Comparison of ENCODE assay signal across 25 cellular contexts in the genomic region with DNA sequence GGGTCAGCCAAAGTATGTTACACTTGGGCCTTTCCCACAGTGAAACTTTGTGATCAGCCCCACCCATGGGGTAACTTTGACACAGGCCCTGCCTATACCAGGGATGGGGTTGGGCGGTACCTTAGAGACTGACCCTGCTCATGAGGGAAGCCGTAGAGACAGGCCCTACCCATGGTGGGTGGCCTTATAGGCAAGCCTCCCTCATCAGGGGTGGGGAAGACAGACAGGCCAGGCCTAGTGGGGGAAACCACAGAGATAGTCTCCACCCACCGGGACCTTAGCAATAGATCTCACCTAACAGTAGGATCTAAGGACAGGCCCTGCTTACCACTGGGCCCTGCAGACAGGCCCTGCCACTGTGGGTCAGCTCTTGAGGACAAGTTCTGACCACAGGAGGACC. TPM values are rescaled to one million over a fixed set of nuclear protein-coding genes. Genes with fewer than 3 reads are reported as not detected.
DNase-seq lines count a peak whose midpoint lies in the region; ATAC-seq, FAIRE-seq and TF ChIP-seq lines count a peak whose summit lies in the region.
"Had no signal": no experiment of that assay in that cellular context is flagged by ENCODE, and none has a peak within 500 bp of the region (broad histone marks: within the 10 kb centered on the region; RNA-seq: fewer than 3 reads in every experiment).

No MANE protein-coding gene starts in this region.

- no peak overlapping the region for H3K4me2 ChIP-seq in IMR-90 (ENCODE audit: low read depth, low read length)
- H3K4me2 ChIP-seq in astrocyte (ENCODE audit: low read length) = no peak overlapping the region
- H3K4me2 ChIP-seq: BLaER1 had no signal

- H3K9ac ChIP-seq in IMR-90 (ENCODE audit: low read depth, low read length) (no peak overlapping the region), astrocyte (ENCODE audit: low read length) (no peak overlapping the region)
- H3K9ac ChIP-seq: BLaER1, GM23248 had no signal

- in situ Hi-C loops in IMR-90 (cut with MboI; ENCODE audit: low sequenced_read_pairs) = no loop called here

- H3K9me3 ChIP-seq in IMR-90 (ENCODE audit: control insufficient read depth, insufficient read depth, low read length) = no peaks in the 10 kb centered on the region; the same call in 1 of the 2 replicates
- H3K9me3 ChIP-seq in astrocyte (ENCODE audit: insufficient read depth, low read depth, low read length) = no peaks in the 10 kb centered on the region
- no peaks in the 10 kb centered on the region for H3K9me3 ChIP-seq in neutrophil
- no peaks in the 10 kb centered on the region for H3K9me3 ChIP-seq in sigmoid colon
- H3K9me3 ChIP-seq: Caco-2 had no signal

- H2AK9ac ChIP-seq in IMR-90 (replicated peaks; ENCODE audit: low read depth, low read length, poor library complexity) = peak overlapping the region; percentile 13

- TF ChIP-seq RAD21 in IMR-90 (IDR thresholded peaks at IDR 0.05; ENCODE audit: low read length) = no peak

- H2AK5ac ChIP-seq in IMR-90 (ENCODE audit: low read depth, low read length) = no peak overlapping the region

- no peak overlapping the region for H4K91ac ChIP-seq in IMR-90 (ENCODE audit: insufficient read depth, low read depth, low read length)

- no peak overlapping the region for H3K23ac ChIP-seq in IMR-90 (ENCODE audit: low read depth, low read length)

- no peak for TF ChIP-seq EP300 in sigmoid colon (IDR thresholded peaks at IDR 0.05)

- TF ChIP-seq CTCF in IMR-90 (conservative IDR thresholded peaks at IDR 0.05; ENCODE audit: low read depth, low read length) = no peak
- TF ChIP-seq CTCF in astrocyte (IDR thresholded peaks at IDR 0.05; ENCODE audit: insufficient read depth, low read depth, low read length) = no peak
- no peak for TF ChIP-seq CTCF in neutrophil (IDR thresholded peaks at IDR 0.05)
- TF ChIP-seq CTCF in sigmoid colon (IDR thresholded peaks at IDR 0.05) = no peak

- H3K79me2 ChIP-seq in astrocyte (ENCODE audit: insufficient read depth, low read length) = peaks cover 5% of the 10 kb centered on the region

- no peak overlapping the region for H3K4me3 ChIP-seq in IMR-90 (ENCODE audit: insufficient read depth, low read depth, low read length)
- H3K4me3 ChIP-seq in astrocyte (ENCODE audit: insufficient read depth, low read depth, low read length) = no peak overlapping the region
- no peak overlapping the region for H3K4me3 ChIP-seq in neutrophil (ENCODE audit: low read depth in 1 of 2, low read length in 1 of 2)
- H3K4me3 ChIP-seq in sigmoid colon = no peak overlapping the region
- H3K4me3 ChIP-seq: BLaER1, GM23248 had no signal

- H3K4me1 Mint-ChIP-seq in astrocyte (ENCODE audit: low read depth, unreplicated experiment) = no peaks in the 10 kb centered on the region

- peaks cover 27% of the 10 kb centered on the region for H3K36me3 ChIP-seq in IMR-90 (ENCODE audit: control insufficient read depth, insufficient read depth, low read length)
- no peaks in the 10 kb centered on the region for H3K36me3 ChIP-seq in astrocyte (ENCODE audit: insufficient read depth, low read length)
- peaks cover 58% of the 10 kb centered on the region for H3K36me3 ChIP-seq in neutrophil
- H3K36me3 ChIP-seq in sigmoid colon = peaks cover 0 to 26% (median 5%) of the 10 kb centered on the region in 4 donors

- H3K4me1 ChIP-seq in IMR-90 (ENCODE audit: control insufficient read depth, insufficient read depth, low read length) (no peaks in the 10 kb centered on the region), astrocyte (ENCODE audit: insufficient read depth, low read length) (no peaks in the 10 kb centered on the region), neutrophil (ENCODE audit: control insufficient read depth in 1 of 2, insufficient read depth in 1 of 2, low read depth in 1 of 2, low read length in 1 of 2) (peaks cover 31 to 42% of the 10 kb centered on the region in 2 experiments), sigmoid colon (peaks cover 0 to 12% (median 5%) of the 10 kb centered on the region in 4 donors)
- H3K4me1 ChIP-seq: BLaER1, Caco-2 had no signal

- no peak overlapping the region for H3K14ac ChIP-seq in IMR-90 (replicated peaks; ENCODE audit: low read depth, low read length)

- no peak overlapping the region for H3K27ac Mint-ChIP-seq in astrocyte (ENCODE audit: unreplicated experiment)
- H3K27ac Mint-ChIP-seq: B cell; CD8-positive, alpha-beta T cell had no signal

- DNase-seq in IMR-90 (no peak), astrocyte (ENCODE audit: low read depth) (no peak), sigmoid colon (peak; percentile 62), SIG-M5 (lab: John Stamatoyannopoulos, UW) (no peak), NCI-H1092 treated with DMSO at 0.1 percent for 48 hours (lab: John Stamatoyannopoulos, UW) (no peak), amniotic stem cell (lab: John Stamatoyannopoulos, UW) (no peak)
- DNase-seq: Caco-2; CD4-positive, CD25-positive, alpha-beta regulatory T cell; CD8-positive, alpha-beta T cell; DMS153; DND-41; GM23248; H7; HCEC 1CT had no signal

- H3K4ac ChIP-seq in IMR-90 (ENCODE audit: low read depth, low read length) = no peak overlapping the region

- POLR2A ChIA-PET in IMR-90 (lab: Charles Lee; ENCODE audit: unreplicated experiment) = no interaction called here

- H2AFZ ChIP-seq in IMR-90 (replicated peaks; ENCODE audit: low read length, poor library complexity) (no peak overlapping the region), astrocyte (ENCODE audit: low read depth, low read length) (no peak overlapping the region)
- H2AFZ ChIP-seq: GM23248 had no signal

- H3K36me3 Mint-ChIP-seq in astrocyte (ENCODE audit: low read depth, unreplicated experiment) = peaks cover 7% of the 10 kb centered on the region

- H3K27ac ChIP-seq in IMR-90 (ENCODE audit: insufficient read depth, low read length) (no peak overlapping the region), astrocyte (ENCODE audit: low read depth, low read length) (no peak overlapping the region), neutrophil (peak overlapping the region; percentile 94), sigmoid colon (no peak overlapping the region)
- H3K27ac ChIP-seq: 22Rv1, BLaER1, C4-2B, GM23248 had no signal

- no peak overlapping the region for H2BK120ac ChIP-seq in IMR-90 (ENCODE audit: low read depth, low read length)

- CTCF ChIA-PET in IMR-90 (lab: Yijun Ruan, JAX) = no interaction called here

- BruUV-seq in IMR-90 (replicated peaks; lab: Mats Ljungman, UMichigan) = no TSS peak

- no peak overlapping the region for H2BK5ac ChIP-seq in IMR-90 (ENCODE audit: low read depth, low read length, poor library complexity, severe bottlenecking)

- no peaks in the 10 kb centered on the region for H3K27me3 ChIP-seq in IMR-90 (ENCODE audit: control insufficient read depth, insufficient read depth, low read length)
- H3K27me3 ChIP-seq in astrocyte (ENCODE audit: insufficient read depth, low read length) = no peaks in the 10 kb centered on the region
- H3K27me3 ChIP-seq in neutrophil = no peaks in the 10 kb centered on the region
- H3K27me3 ChIP-seq in sigmoid colon = no peaks in the 10 kb centered on the region
- H3K27me3 ChIP-seq: BLaER1 had no signal

- H4K20me1 ChIP-seq in IMR-90 (ENCODE audit: insufficient read depth, low read length) = no peaks in the 10 kb centered on the region; the same call in 1 of the 2 replicates
- peaks cover 2% of the 10 kb centered on the region for H4K20me1 ChIP-seq in astrocyte (ENCODE audit: insufficient read depth, low read length)

- intact Hi-C loops in IMR-90 (cut with micrococcal nuclease) = no loop called here
- intact Hi-C loops in sigmoid colon (cut with DNase I) = no loop called here

- H3K4me3 Mint-ChIP-seq in astrocyte (ENCODE audit: unreplicated experiment) = no peak overlapping the region
- H3K4me3 Mint-ChIP-seq: B cell; CD8-positive, alpha-beta T cell had no signal

- no peak overlapping the region for H3K18ac ChIP-seq in IMR-90 (ENCODE audit: low read depth, low read length)

- ATAC-seq in IMR-90 (ENCODE audit: low read depth) = no peak
- no peak for ATAC-seq in GM21360 (IDR thresholded peaks at IDR 0.05; ENCODE audit: unreplicated experiment)
- ATAC-seq: CD8-positive, alpha-beta T cell had no signal

- no peaks in the 10 kb centered on the region for H3K9me3 Mint-ChIP-seq in astrocyte (ENCODE audit: unreplicated experiment)
- H3K9me3 Mint-ChIP-seq: CD8-positive, alpha-beta T cell had no signal

- H2BK15ac ChIP-seq in IMR-90 (ENCODE audit: low read depth, low read length) = no peak overlapping the region

- no peak overlapping the region for H4K5ac ChIP-seq in IMR-90 (ENCODE audit: low read depth, low read length)

- no peaks in the 10 kb centered on the region for H3K27me3 Mint-ChIP-seq in astrocyte (ENCODE audit: low read depth, unreplicated experiment)
- H3K27me3 Mint-ChIP-seq: B cell had no signal

- H4K8ac ChIP-seq in IMR-90 (ENCODE audit: low read depth in 2 of 2, low read length in 2 of 2) = no peak overlapping the region

- FAIRE-seq in astrocyte (lab: Jason Lieb, UNC) = peak; percentile 80
- FAIRE-seq: A204.1, G401.6, GM12892, H1 had no signal

- peaks cover 7 to 11% of the 10 kb centered on the region in 2 experiments; a peak in 2 of 4 replicates for H3K79me1 ChIP-seq in IMR-90 (ENCODE audit: low read depth in 1 of 2, low read length in 2 of 2)

- no peak for TF ChIP-seq POLR2A in IMR-90 (IDR thresholded peaks at IDR 0.05; ENCODE audit: low read depth, low read length)
- TF ChIP-seq POLR2A in sigmoid colon (IDR thresholded peaks at IDR 0.05) = no peak

- no peak overlapping the region for H3K56ac ChIP-seq in IMR-90 (ENCODE audit: extremely low read depth, insufficient read depth, low read length)

- dilution Hi-C loops in IMR-90 (cut with HindIII; ENCODE audit: low sequenced_read_pairs, unreplicated experiment) = no loop called here

- no peaks in the 10 kb centered on the region for H3K9me1 ChIP-seq in IMR-90 (ENCODE audit: insufficient read depth, low read length)

- no peak overlapping the region for H2BK20ac ChIP-seq in IMR-90 (ENCODE audit: low read depth, low read length)

- WGBS in IMR-90 (ENCODE audit: extremely low coverage in 2 of 2, insufficient read length in 1 of 2), 2 experiments = 100% methylated on average over 1 of the region's 3 CpGs; no CpG with 5 or more reads in 1 of the 2 experiments
- 97% methylated on average over 3 of the region's 3 CpGs for WGBS in sigmoid colon, 2 donors

RNA-seq across cellular contexts. Expression of a gene that starts 6.8 kb away (rescaled TPM):
- total RNA-seq in IMR-90 (2012; rRNA removed) = 22.6 and 29.2 TPM in 2 replicates
- polyA plus RNA-seq in IMR-90 (2012; rRNA removed) = 149 and 156 TPM in 2 replicates
- 125 and 134 TPM in 2 replicates for polyA plus RNA-seq in IMR-90 (2012; cell fraction: cytosol; rRNA removed)
- polyA plus RNA-seq in IMR-90 (2012; cell fraction: nucleus; rRNA removed; ENCODE audit: low replicate concordance) = 31.7 and 42.9 TPM in 2 replicates
- total RNA-seq in astrocyte = 109 TPM in 2 replicates
- 10 to 100 TPM; 39.0 to 65.1 (median 48.9) TPM for total RNA-seq in sigmoid colon
- polyA plus RNA-seq in sigmoid colon = 100 to 1,000 TPM in 1 of 3 donors, 10 to 100 TPM in 2; 61.7 to 185 (median 88.9) TPM

RNA-seq across cellular contexts. Expression of a gene that starts 7.6 kb away (rescaled TPM):
- total RNA-seq in IMR-90 (2012; rRNA removed) = 3.1 and 3.4 TPM in 2 replicates
- 6.4 and 6.8 TPM in 2 replicates for polyA plus RNA-seq in IMR-90 (2012; rRNA removed)
- 4.0 and 7.7 TPM in 2 replicates for polyA plus RNA-seq in IMR-90 (2012; cell fraction: cytosol; rRNA removed)
- 21.5 and 50.0 TPM in 2 replicates for polyA plus RNA-seq in IMR-90 (2012; cell fraction: nucleus; rRNA removed; ENCODE audit: low replicate concordance)
- 13.9 and 14.2 TPM in 2 replicates for total RNA-seq in astrocyte
- 10 to 100 TPM in 2 of 4 donors, 1 to 10 TPM in 2; 7.7 to 13.0 (median 10.4) TPM for total RNA-seq in sigmoid colon
- polyA plus RNA-seq in sigmoid colon = 1 to 10 TPM; 4.8 to 9.8 (median 6.0) TPM

RNA-seq across cellular contexts. Expression of a gene that starts 16.0 kb away (rescaled TPM):
- total RNA-seq in IMR-90 (2012; rRNA removed) = 0.56 and 0.72 TPM in 2 replicates
- 1.0 and 1.1 TPM in 2 replicates for polyA plus RNA-seq in IMR-90 (2012; rRNA removed)
- 0.68 and 1.5 TPM in 2 replicates for polyA plus RNA-seq in IMR-90 (2012; cell fraction: cytosol; rRNA removed)
- polyA plus RNA-seq in IMR-90 (2012; cell fraction: nucleus; rRNA removed; ENCODE audit: low replicate concordance) = 1.5 and 2.2 TPM in 2 replicates
- total RNA-seq in astrocyte = 0.96 and 1.2 TPM in 2 replicates
- 1 to 10 TPM; 1.4 to 3.1 (median 1.8) TPM for total RNA-seq in sigmoid colon
- 10 to 100 TPM in 2 of 3 donors, 1 to 10 TPM in 1; 7.7 to 24.0 (median 13.6) TPM for polyA plus RNA-seq in sigmoid colon

RNA-seq across cellular contexts. Expression of a gene that starts 21.5 kb away (rescaled TPM):
- under 0.01 TPM in 1 of 2 replicates, not detected in the other for total RNA-seq in IMR-90 (2012; rRNA removed)
- polyA plus RNA-seq in IMR-90 (2012; rRNA removed) = 0.05 and 0.06 TPM in 2 replicates
- 0.02 and 0.08 TPM in 2 replicates for polyA plus RNA-seq in IMR-90 (2012; cell fraction: cytosol; rRNA removed)
- 0.09 and 0.16 TPM in 2 replicates for polyA plus RNA-seq in IMR-90 (2012; cell fraction: nucleus; rRNA removed; ENCODE audit: low replicate concordance)
- total RNA-seq in astrocyte = 1.6 and 1.9 TPM in 2 replicates
- total RNA-seq in sigmoid colon = 10 to 100 TPM in 2 of 4 donors, 1 to 10 TPM in 2; 4.1 to 14.6 (median 10.9) TPM
- 10 to 100 TPM in 1 of 3 donors, 1 to 10 TPM in 2; 1.2 to 20.2 (median 1.4) TPM for polyA plus RNA-seq in sigmoid colon

RNA-seq across cellular contexts. Expression of a gene that starts 54.6 kb away (rescaled TPM):
- total RNA-seq in IMR-90 (2012; rRNA removed) (not detected in 2 replicates), astrocyte (not detected in 2 replicates), sigmoid colon (under 1 TPM in 2 of 4 donors, not detected in 2; 0.14 to 0.16 TPM)
- polyA plus RNA-seq in IMR-90 (2012; rRNA removed) (not detected in 2 replicates), sigmoid colon (under 1 TPM in 2 of 3 donors, not detected in 1; under 0.01 to 0.70 TPM)
- not detected in 2 replicates for polyA plus RNA-seq in IMR-90 (2012; cell fraction: cytosol; rRNA removed)
- not detected in 2 replicates for polyA plus RNA-seq in IMR-90 (2012; cell fraction: nucleus; rRNA removed; ENCODE audit: low replicate concordance)
- total RNA-seq: GM23248 had no signal
- polyA plus RNA-seq: AG04450; CD4-positive, CD25-positive, alpha-beta regulatory T cell; GM23248 had no signal
